ENCODE assay signal across 12 cellular contexts in the genomic region with DNA sequence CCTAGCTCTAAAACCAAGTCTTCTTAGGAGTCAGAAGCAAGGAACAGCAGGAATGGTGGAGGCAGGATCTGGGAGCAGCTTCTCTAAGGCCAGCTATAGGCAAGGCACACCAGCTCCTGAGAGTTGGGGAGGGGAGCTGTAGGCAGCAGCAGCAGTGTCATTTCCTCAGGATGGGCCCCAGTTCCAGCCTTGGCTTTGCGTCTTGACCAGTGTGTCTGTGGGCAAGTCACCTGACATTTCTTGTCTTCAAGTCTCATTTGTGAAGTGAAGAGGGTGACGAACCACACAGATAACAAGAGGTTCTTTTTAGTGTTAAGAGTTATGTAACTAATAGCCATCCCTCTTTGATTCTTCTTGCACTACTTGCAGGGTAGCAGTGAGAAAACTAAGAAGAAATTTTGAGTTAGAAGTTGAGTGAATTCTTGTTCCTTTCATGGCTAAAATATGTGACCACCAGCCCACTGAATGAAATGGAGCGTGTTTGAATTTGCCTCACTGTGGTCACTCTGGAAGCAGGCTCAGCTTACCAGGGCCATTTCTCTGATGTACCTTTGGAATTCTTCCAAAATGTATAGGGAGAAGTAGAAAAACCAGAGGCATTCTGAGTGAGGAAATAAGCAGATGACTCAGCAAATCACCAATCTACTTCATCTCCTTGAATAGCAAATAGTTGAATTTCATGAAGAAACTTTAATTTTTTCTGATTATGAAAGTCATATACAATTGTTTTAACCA. TPM values are rescaled to one million over a fixed set of nuclear protein-coding genes. Genes with fewer than 3 reads are reported as not detected.
A peak's percentile ranks its signal among the peaks of the same experiment; 100 is the strongest.
DNase-seq lines count a peak whose midpoint lies in the region; ATAC-seq, FAIRE-seq and TF ChIP-seq lines count a peak whose summit lies in the region.
"Had no signal": no experiment of that assay in that cellular context is flagged by ENCODE, and none has a peak within 500 bp of the region (broad histone marks: within the 10 kb centered on the region; RNA-seq: fewer than 3 reads in every experiment).

No MANE protein-coding gene starts in this region.

- peaks cover 35% of the 10 kb centered on the region for H3K4me1 Mint-ChIP-seq in astrocyte (ENCODE audit: low read depth, unreplicated experiment)
- H3K4me1 Mint-ChIP-seq in activated CD4-positive, alpha-beta T cell treated with anti-CD3 and anti-CD28 coated beads for 36 hours, result no peaks in the 10 kb centered on the region
- H3K4me1 Mint-ChIP-seq in WTC11, result no peaks in the 10 kb centered on the region

- no peak overlapping the region for H3K9ac ChIP-seq in KMS-11
- no peak overlapping the region for H3K9ac ChIP-seq in astrocyte (ENCODE audit: low read length)
- H3K9ac ChIP-seq in keratinocyte (ENCODE audit: control insufficient read depth, extremely low read depth, insufficient read depth, low read length), result no peak overlapping the region

- H3K27ac Mint-ChIP-seq in astrocyte (ENCODE audit: unreplicated experiment), result peak overlapping the region; percentile 79
- no peak overlapping the region for H3K27ac Mint-ChIP-seq in activated CD4-positive, alpha-beta T cell treated with anti-CD3 and anti-CD28 coated beads for 36 hours
- H3K27ac Mint-ChIP-seq in WTC11, result no peak overlapping the region

- H3K9me3 Mint-ChIP-seq in astrocyte (ENCODE audit: unreplicated experiment) (no peaks in the 10 kb centered on the region), WTC11 (no peaks in the 10 kb centered on the region)
- H3K9me3 Mint-ChIP-seq in activated CD4-positive, alpha-beta T cell treated with anti-CD3 and anti-CD28 coated beads for 36 hours (ENCODE audit: low read depth), result no peaks in the 10 kb centered on the region
- H3K9me3 Mint-ChIP-seq: activated T-cell treated with anti-CD3 and anti-CD28 coated beads, Interleukin-2, amount 50 U/mL, for 4 hours had no signal

- H3K27ac ChIP-seq in KMS-11 (no peak overlapping the region; the same call in 1 of the 2 replicates), astrocyte (ENCODE audit: low read depth, low read length) (peak overlapping the region; percentile 29), keratinocyte (ENCODE audit: control insufficient read depth, insufficient read depth, low read length) (no peak overlapping the region)
- H3K27ac ChIP-seq: epithelial cell of prostate, uterus had no signal

- POLR2A ChIA-PET in activated CD4-positive, alpha-beta T cell treated with anti-CD3 and anti-CD28 coated beads for 36 hours (lab: Charles Lee), result no interaction called here
- POLR2A ChIA-PET in WTC11 (lab: Charles Lee), result no interaction called here

- no peak overlapping the region for H3K4me3 ChIP-seq in KMS-11 (IDR thresholded peaks at IDR 0.05; ENCODE audit: insufficient read depth, low read depth, low read length)
- H3K4me3 ChIP-seq in astrocyte (ENCODE audit: insufficient read depth, low read depth, low read length), result no peak overlapping the region
- no peak overlapping the region for H3K4me3 ChIP-seq in keratinocyte (ENCODE audit: control insufficient read depth in 2 of 3, extremely low read depth in 1 of 3, insufficient read depth in 2 of 3, low read depth in 1 of 3, low read length in 3 of 3)
- H3K4me3 ChIP-seq: uterus had no signal

- no peaks in the 10 kb centered on the region for H3K27me3 ChIP-seq in KMS-11 (ENCODE audit: insufficient read depth, low read depth)
- no peaks in the 10 kb centered on the region for H3K27me3 ChIP-seq in astrocyte (ENCODE audit: insufficient read depth, low read length)
- no peaks in the 10 kb centered on the region for H3K27me3 ChIP-seq in keratinocyte (ENCODE audit: control insufficient read depth, extremely low read depth, insufficient read depth, low read length)
- H3K27me3 ChIP-seq: uterus had no signal

- H3K4me3 Mint-ChIP-seq in astrocyte (ENCODE audit: unreplicated experiment) (no peak overlapping the region), WTC11 (no peak overlapping the region)
- no peak overlapping the region for H3K4me3 Mint-ChIP-seq in activated CD4-positive, alpha-beta T cell treated with anti-CD3 and anti-CD28 coated beads for 36 hours
- H3K4me3 Mint-ChIP-seq: activated T-cell treated with anti-CD3 and anti-CD28 coated beads, Interleukin-2, amount 50 U/mL, for 4 hours had no signal

- H3K9me3 ChIP-seq in astrocyte (ENCODE audit: insufficient read depth, low read depth, low read length) (no peaks in the 10 kb centered on the region), keratinocyte (ENCODE audit: control insufficient read depth, low read depth, low read length) (no peaks in the 10 kb centered on the region)
- H3K9me3 ChIP-seq: uterus had no signal

- dilution Hi-C loops in keratinocyte (cut with MboI; ENCODE audit: extremely low pct_ligation_motif_present, low sequenced_read_pairs), result no loop called here

- H3K27me3 Mint-ChIP-seq in astrocyte (ENCODE audit: low read depth, unreplicated experiment), result no peaks in the 10 kb centered on the region
- no peaks in the 10 kb centered on the region for H3K27me3 Mint-ChIP-seq in activated CD4-positive, alpha-beta T cell treated with anti-CD3 and anti-CD28 coated beads for 36 hours
- H3K27me3 Mint-ChIP-seq in WTC11 (ENCODE audit: low read depth), result no peaks in the 10 kb centered on the region

- H3K36me3 Mint-ChIP-seq in astrocyte (ENCODE audit: low read depth, unreplicated experiment) (peaks cover 8% of the 10 kb centered on the region), WTC11 (no peaks in the 10 kb centered on the region)
- no peaks in the 10 kb centered on the region for H3K36me3 Mint-ChIP-seq in activated CD4-positive, alpha-beta T cell treated with anti-CD3 and anti-CD28 coated beads for 36 hours (ENCODE audit: low read depth)

- intact Hi-C loops in activated CD4-positive, alpha-beta T cell treated with anti-CD3 and anti-CD28 coated beads for 36 hours (cut with DNase I, micrococcal nuclease), result no loop called here

- H3K4me2 ChIP-seq in KMS-11 (peak overlapping the region; percentile 20; the same call in 1 of the 2 replicates), astrocyte (ENCODE audit: low read length) (peak overlapping the region; percentile 49), keratinocyte (ENCODE audit: control insufficient read depth, extremely low read depth, insufficient read depth, low read depth, low read length) (peak overlapping the region; percentile 42)

- H3K9me1 ChIP-seq in keratinocyte (ENCODE audit: control insufficient read depth, extremely low read depth, insufficient read depth, low read length), result no peaks in the 10 kb centered on the region

- TF ChIP-seq CTCF in AG09319 (IDR thresholded peaks at IDR 0.05; ENCODE audit: low read depth, low read length) (no peak), KMS-11 (conservative IDR thresholded peaks at IDR 0.05; ENCODE audit: low read depth, low read length) (no peak), astrocyte (IDR thresholded peaks at IDR 0.05; ENCODE audit: insufficient read depth, low read depth, low read length) (no peak), keratinocyte (optimal IDR thresholded peaks at IDR 0.05 in 1 of 3, IDR thresholded peaks at IDR 0.05 in 1 of 3, conservative IDR thresholded peaks at IDR 0.05 in 1 of 3; ENCODE audit: extremely low read depth in 1 of 3, insufficient read depth in 2 of 3, low read length in 3 of 3) (no peak), WTC11 (IDR thresholded peaks at IDR 0.05) (no peak)

- H3K79me2 ChIP-seq in KMS-11 (ENCODE audit: insufficient read depth, low read depth) (no peaks in the 10 kb centered on the region), astrocyte (ENCODE audit: insufficient read depth, low read length) (no peaks in the 10 kb centered on the region), keratinocyte (ENCODE audit: control insufficient read depth, insufficient read depth, low read length) (no peaks in the 10 kb centered on the region)

- FAIRE-seq in astrocyte (lab: Jason Lieb, UNC) (no peak), keratinocyte (lab: Jason Lieb, UNC) (peak; percentile 55)

- H3K36me3 ChIP-seq in KMS-11 (ENCODE audit: insufficient read depth) (no peaks in the 10 kb centered on the region), astrocyte (ENCODE audit: insufficient read depth, low read length) (peaks cover 17% of the 10 kb centered on the region), keratinocyte (ENCODE audit: control insufficient read depth in 2 of 2, extremely low read depth in 1 of 2, insufficient read depth in 2 of 2, low read length in 2 of 2) (no peaks in the 10 kb centered on the region)
- H3K36me3 ChIP-seq: uterus had no signal

- CTCF ChIA-PET in activated CD4-positive, alpha-beta T cell treated with anti-CD3 and anti-CD28 coated beads for 36 hours (lab: Charles Lee), result interaction anchor here (6.5 kb wide), 1 partner anchor 8 kb away, joined by 68 read pairs; no protein-coding TSS in a partner anchor
- CTCF ChIA-PET in WTC11 (lab: Charles Lee), result no interaction called here

- H3K4me1 ChIP-seq in KMS-11 (ENCODE audit: low read depth, poor library complexity, severe bottlenecking), result peaks cover 39% of the 10 kb centered on the region
- H3K4me1 ChIP-seq in astrocyte (ENCODE audit: insufficient read depth, low read length), result peaks cover 17% of the 10 kb centered on the region
- peaks cover 22% of the 10 kb centered on the region for H3K4me1 ChIP-seq in keratinocyte (ENCODE audit: control insufficient read depth, extremely low read depth, insufficient read depth, low read length)
- H3K4me1 ChIP-seq: uterus had no signal

- H4K20me1 ChIP-seq in KMS-11 (ENCODE audit: insufficient read depth) (no peaks in the 10 kb centered on the region), astrocyte (ENCODE audit: insufficient read depth, low read length) (no peaks in the 10 kb centered on the region), keratinocyte (ENCODE audit: control insufficient read depth, extremely low read depth, insufficient read depth, low read length) (no peaks in the 10 kb centered on the region)

- no peak overlapping the region for H2AFZ ChIP-seq in KMS-11 (ENCODE audit: low read depth)
- no peak overlapping the region for H2AFZ ChIP-seq in astrocyte (ENCODE audit: low read depth, low read length)
- H2AFZ ChIP-seq in keratinocyte (ENCODE audit: control insufficient read depth, low read length), result no peak overlapping the region

- ATAC-seq in activated CD4-positive, CD25-positive, alpha-beta regulatory T cell treated with anti-CD3 and anti-CD28 coated beads, Interleukin-2, amount 50 U/mL, for 24 hours, result no peak
- no peak for ATAC-seq in activated CD4-positive, alpha-beta T cell treated with anti-CD3 and anti-CD28 coated beads for 36 hours
- ATAC-seq in WTC11 (no peak), HG03039 (IDR thresholded peaks at IDR 0.05; ENCODE audit: unreplicated experiment) (no peak)
- ATAC-seq: activated T-cell treated with anti-CD3 and anti-CD28 coated beads, Interleukin-2, amount 50 U/mL, for 4 hours had no signal

- DNase-seq in AG09319 (ENCODE audit: extremely low read depth, low read depth) (peak; percentile 40), astrocyte (ENCODE audit: low read depth) (peak; percentile 94), keratinocyte (ENCODE audit: low read depth, low spot score) (no peak), WTC11 (ENCODE audit: low spot score) (no peak)
- DNase-seq in activated CD4-positive, alpha-beta T cell treated with anti-CD3 and anti-CD28 coated beads for 36 hours, result no peak
- DNase-seq: activated T-cell treated with anti-CD3 and anti-CD28 coated beads, Interleukin-2, amount 50 U/mL, for 4 hours; DMS153; uterus had no signal

RNA-seq across cellular contexts. Expression of a gene that starts 42.4 kb away (rescaled TPM):
- total RNA-seq in astrocyte, result 65.7 and 73.8 TPM in 2 replicates
- polyA plus RNA-seq in keratinocyte, result 4.7 to 7.3 TPM (median 6.5 TPM) in 3 replicates
- polyA plus RNA-seq in keratinocyte (2011; ENCODE audit: low read depth), result 1.4 TPM
- polyA plus RNA-seq in keratinocyte (2011; cell fraction: cytosol; rRNA removed), result 7.5 and 7.7 TPM in 2 replicates
- polyA plus RNA-seq in keratinocyte (2011; cell fraction: nucleus; rRNA removed), result 13.9 and 16.5 TPM in 2 replicates
- polyA plus RNA-seq in keratinocyte (2012; ENCODE audit: low replicate concordance), result 1.6 and 5.5 TPM in 2 replicates
- 19.5 to 37.6 TPM (median 29.0 TPM) in 3 replicates for polyA minus RNA-seq in keratinocyte
- 19.0 TPM for polyA minus RNA-seq in keratinocyte (2011; cell fraction: cytosol; rRNA and poly(A)+ RNA removed)
- polyA minus RNA-seq in keratinocyte (2011; cell fraction: nucleus; rRNA and poly(A)+ RNA removed), result 19.7 and 42.0 TPM in 2 replicates
- total RNA-seq in activated CD4-positive, alpha-beta T cell treated with anti-CD3 and anti-CD28 coated beads for 36 hours, result 1 to 10 TPM; 3.3 to 3.5 TPM
- total RNA-seq in WTC11 (2021), result 9.9 to 13.8 TPM (median 11.2 TPM) in 3 replicates

RNA-seq across cellular contexts. Expression of a gene that starts 49.0 kb away (rescaled TPM):
- total RNA-seq in astrocyte (38.4 and 40.5 TPM in 2 replicates), WTC11 (2021) (15.9 to 21.0 TPM (median 19.2 TPM) in 3 replicates)
- 9.8 to 32.4 TPM (median 15.6 TPM) in 3 replicates for polyA plus RNA-seq in keratinocyte
- 50.0 TPM for polyA plus RNA-seq in keratinocyte (2011; ENCODE audit: low read depth)
- polyA plus RNA-seq in keratinocyte (2011; cell fraction: cytosol; rRNA removed), result 14.9 and 17.6 TPM in 2 replicates
- 8.6 and 10.4 TPM in 2 replicates for polyA plus RNA-seq in keratinocyte (2011; cell fraction: nucleus; rRNA removed)
- polyA plus RNA-seq in keratinocyte (2012; ENCODE audit: low replicate concordance), result 12.5 and 112 TPM in 2 replicates
- 1.9 to 12.0 TPM (median 11.0 TPM) in 3 replicates for polyA minus RNA-seq in keratinocyte
- polyA minus RNA-seq in keratinocyte (2011; cell fraction: cytosol; rRNA and poly(A)+ RNA removed), result not detected
- polyA minus RNA-seq in keratinocyte (2011; cell fraction: nucleus; rRNA and poly(A)+ RNA removed), result 5.9 and 7.2 TPM in 2 replicates
- 10 to 100 TPM; 21.0 to 31.5 TPM for total RNA-seq in activated CD4-positive, alpha-beta T cell treated with anti-CD3 and anti-CD28 coated beads for 36 hours

Comparison
In these comparisons a context has a peak if more than half of its experiments do, and no peak if none do; other contexts are left out.
1. DNase-seq: peak in AG09319 (single experiment) and astrocyte (single experiment); none in keratinocyte (single experiment), activated CD4-positive, alpha-beta T cell treated with anti-CD3 and anti-CD28 coated beads for 36 hours (single experiment) and WTC11 (single experiment).
2. Peak in every context shown above with its lines, with median percentiles within 50 percentile points of each other: H3K4me2 ChIP-seq.